13 cellular contexts compared by ENCODE assay signal in genomic region chr21:34446946-34447345, GRCh38. TPM values are rescaled to one million over a fixed set of nuclear protein-coding genes. Genes with fewer than 3 reads are reported as not detected.
"Had no signal": no experiment of that assay in that cellular context is flagged by ENCODE, and none has a peak within 500 bp of the region (broad histone marks: within the 10 kb centered on the region; RNA-seq: fewer than 3 reads in every experiment).

No MANE protein-coding gene starts in this region.

RNA-seq across cellular contexts. Expression of gene SMIM34, which starts 23.2 kb away (rescaled TPM):
- total RNA-seq: activated CD4-positive, alpha-beta memory T cell treated with anti-CD3 and anti-CD28 coated beads, Interleukin-2, amount 10 ng/mL, durations not matched to agents 7 days and 5 days; activated CD4-positive, alpha-beta T cell treated with anti-CD3 and anti-CD28 coated beads for 36 hours; activated CD4-positive, alpha-beta T cell treated with anti-CD3 and anti-CD28 coated beads, Interleukin-2, amount 10 ng/mL, durations not matched to agents 7 days and 5 days; activated CD8-positive, alpha-beta memory T cell treated with anti-CD3 and anti-CD28 coated beads, Interleukin-2, amount 10 ng/mL, durations not matched to agents 7 days and 5 days; activated CD8-positive, alpha-beta T cell treated with anti-CD3 and anti-CD28 coated beads, Interleukin-2, amount 10 ng/mL, durations not matched to agents 7 days and 5 days; activated naive CD8-positive, alpha-beta T cell treated with anti-CD3 and anti-CD28 coated beads, Interleukin-2, amount 10 ng/mL, durations not matched to agents 7 days and 5 days; activated T-helper 2 cell treated with anti-CD3 and anti-CD28 coated beads, Interferon-gamma antibody, Interleukin-2, Interleukin-4, amounts not matched to agents 10 μg/mL and 5 μg/mL and 100 μg/mL, durations not matched to agents 14 hours and 24 hours and 36 hours; ascending aorta; T-cell; T-helper 1 cell treated with Interleukin-12 subunit alpha and Interleukin-12 subunit beta and Interleukin-4 antibody, amounts not matched to agents 30 ng/mL and 1 ng/mL, for 36 hours; T-helper 17 cell; T-helper 2 cell treated with Interferon-gamma antibody and Interleukin-4, amounts not matched to agents 100 ng/mL and 5 ng/mL, for 36 hours; WTC11 had no signal
